ENCODE assay signal across 8 cellular contexts in the genomic region with DNA sequence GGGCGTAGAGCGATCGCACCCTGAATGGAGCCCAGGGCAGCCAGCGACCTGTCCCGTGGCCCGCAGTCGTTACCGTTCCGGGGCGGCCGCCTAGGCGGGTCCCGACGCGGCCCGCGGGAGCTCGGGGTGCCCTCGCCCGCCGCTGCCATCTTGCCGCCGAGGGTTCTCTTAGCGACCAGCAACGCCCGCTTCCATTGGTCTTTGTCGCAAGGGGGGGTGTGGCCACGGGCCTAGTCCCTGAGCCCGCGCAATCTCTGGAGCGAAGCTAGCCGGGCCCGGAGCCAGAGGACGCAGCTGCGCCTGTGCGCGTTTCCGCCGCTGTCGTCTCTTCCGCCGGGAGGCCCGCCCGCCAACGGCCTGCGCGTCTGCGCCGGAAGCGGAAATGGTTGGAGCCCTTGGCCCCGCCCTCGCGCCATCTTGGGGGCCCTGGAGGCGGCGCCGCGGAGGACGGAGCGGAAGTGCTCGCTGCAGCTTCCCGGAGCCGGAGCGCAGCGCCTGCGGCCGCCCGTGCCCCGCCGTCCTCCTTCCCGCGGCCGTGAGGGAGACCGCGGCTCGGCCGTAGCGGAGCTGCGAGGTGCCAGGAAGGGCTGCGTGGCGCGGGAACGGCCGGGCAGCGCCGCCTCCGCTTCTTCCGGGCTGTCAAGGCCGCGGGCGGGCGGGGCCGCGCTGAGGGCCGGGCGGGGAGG. TPM values are rescaled to one million over a fixed set of nuclear protein-coding genes. Genes with fewer than 3 reads are reported as not detected.
A peak's percentile ranks its signal among the peaks of the same experiment; 100 is the strongest.
DNase-seq lines count a peak whose midpoint lies in the region; ATAC-seq and TF ChIP-seq lines count a peak whose summit lies in the region.

MORN1 (minus strand) TSS at position 170 of the 686 bp plus-strand sequence; CDS start at position 149, 21 bp downstream.
A gene with protein sequence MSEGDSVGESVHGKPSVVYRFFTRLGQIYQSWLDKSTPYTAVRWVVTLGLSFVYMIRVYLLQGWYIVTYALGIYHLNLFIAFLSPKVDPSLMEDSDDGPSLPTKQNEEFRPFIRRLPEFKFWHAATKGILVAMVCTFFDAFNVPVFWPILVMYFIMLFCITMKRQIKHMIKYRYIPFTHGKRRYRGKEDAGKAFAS (plus strand): TSS at position 457 of the 686 bp plus-strand sequence. CDS start 3,950 bp downstream, outside the sequence.

- H3K4me3 ChIP-seq in SK-N-SH (ENCODE audit: low read depth in 2 of 2, low read length in 1 of 2) = peak within 1 kb of the TSS; percentile 88 to 97

- no peaks in the 10 kb centered on the region for H3K9me3 Mint-ChIP-seq in activated naive CD4-positive, alpha-beta T cell treated with anti-CD3 and anti-CD28 coated beads, Interleukin-2, amount 50 U/mL, for 72 hours

- peak within 1 kb of the TSS; percentile 93 for H2AFZ ChIP-seq in SK-N-SH (ENCODE audit: low read depth)

- DNase-seq in GM10248 (ENCODE audit: extremely low spot score) (peak; percentile 99), NCI-H1092 (lab: John Stamatoyannopoulos, UW) (peak; percentile 94), SK-N-SH (peak; percentile 99), globus pallidus (ENCODE audit: low spot score) (peak; percentile 98), non-pigmented ciliary epithelial cell (ENCODE audit: low read depth) (peak; percentile 89), superior temporal gyrus (ENCODE audit: extremely low spot score) (peak; percentile 99)
- peak; percentile 98 to 99 for DNase-seq in activated naive CD4-positive, alpha-beta T cell treated with anti-CD3 and anti-CD28 coated beads, Interleukin-2, amount 50 U/mL, for 72 hours (ENCODE audit: low spot score in 2 of 2)

- H3K4me2 ChIP-seq in SK-N-SH = peak within 1 kb of the TSS; percentile 95

- TF ChIP-seq RAD21 in SK-N-SH (IDR thresholded peaks at IDR 0.05; ENCODE audit: low read length) = no peak

- H3K9me3 ChIP-seq in SK-N-SH = no peaks in the 10 kb centered on the region

- CTCF ChIA-PET in GM10248 (lab: Yijun Ruan, JAX) = interaction anchor here (0.8 to 1.9 kb wide), 10 partner anchors 8 to 196 kb away, joined by 3 to 15 read pairs (median 4); partner anchors contain the start of gene FAAP20
- CTCF ChIA-PET in SK-N-SH (lab: Yijun Ruan, JAX) = interaction anchor here (0.6 to 7.8 kb wide), 6 partner anchors 9 to 218 kb away, joined by 3 to 64 read pairs (median 6); partner anchors contain the start of gene FAAP20

- no CpG with 5 or more reads among the region's 95 CpGs for WGBS in SK-N-SH (ENCODE audit: low lambda C conversion rate)

- H3K9me2 ChIP-seq in SK-N-SH = no peaks in the 10 kb centered on the region

- H4K20me1 ChIP-seq in SK-N-SH (ENCODE audit: insufficient read depth) = peaks cover 35% of the 10 kb centered on the region

- TF ChIP-seq CTCF in GM10248 (IDR thresholded peaks at IDR 0.05; ENCODE audit: control extremely low read depth, extremely low read depth, low read depth, missing control alignments) (no peak), SK-N-SH (IDR thresholded peaks at IDR 0.05) (no peak)

- peaks cover 8 to 51% of the 10 kb centered on the region in 2 experiments for H3K36me3 ChIP-seq in SK-N-SH (replicated peaks in 1 of 2; ENCODE audit: control insufficient read depth in 1 of 2, insufficient read depth in 2 of 2, low read length in 1 of 2)

- POLR2A ChIA-PET in GM10248 (lab: Yijun Ruan, JAX) (interaction anchor here (0.6 to 1.0 kb wide), 4 partner anchors 16 to 995 kb away, joined by 3 to 9 read pairs (median 4); partner anchors contain the start of gene PEX10), SK-N-SH (lab: Yijun Ruan, JAX) (interaction anchor here (0.7 to 1.2 kb wide), 8 partner anchors 10 to 1405 kb away, joined by 3 to 6 read pairs (median 4); partner anchors contain the start of genes FAAP20, LRRC47 and PANK4)

- TF ChIP-seq EP300 in SK-N-SH (IDR thresholded peaks at IDR 0.05; ENCODE audit: borderline replicate concordance in 1 of 2, low read depth in 1 of 2, low read length in 1 of 2) = no peak; a peak in 1 of 4 replicates

- peaks cover 0 to 24% of the 10 kb centered on the region in 2 experiments; a peak in 2 of 4 replicates for H3K4me1 ChIP-seq in SK-N-SH (ENCODE audit: control insufficient read depth in 1 of 2, insufficient read depth in 2 of 2, low read depth in 1 of 2, low read length in 1 of 2)

- peak; percentile 95 for ATAC-seq in HG02610 (IDR thresholded peaks at IDR 0.05; ENCODE audit: unreplicated experiment)
- peak; percentile 99 for ATAC-seq in activated naive CD4-positive, alpha-beta T cell treated with anti-CD3 and anti-CD28 coated beads, Interleukin-2, amount 50 U/mL, for 72 hours

- peak within 1 kb of the TSS; percentile 88 for H3K9ac ChIP-seq in SK-N-SH

- peak within 1 kb of the TSS; percentile 56 to 76; a peak in 3 of 4 replicates for H3K27ac ChIP-seq in SK-N-SH (ENCODE audit: low read depth in 2 of 2, low read length in 1 of 2)

- H3K27me3 ChIP-seq in SK-N-SH (ENCODE audit: insufficient read depth) = no peaks in the 10 kb centered on the region

- no peaks in the 10 kb centered on the region for H3F3A ChIP-seq in SK-N-SH (replicated peaks; ENCODE audit: insufficient read depth)

- H3K27ac Mint-ChIP-seq in activated naive CD4-positive, alpha-beta T cell treated with anti-CD3 and anti-CD28 coated beads, Interleukin-2, amount 50 U/mL, for 72 hours = peak within 1 kb of the TSS; percentile 83 to 97

- peaks cover 12% of the 10 kb centered on the region in 2 donors for H3K36me3 Mint-ChIP-seq in activated naive CD4-positive, alpha-beta T cell treated with anti-CD3 and anti-CD28 coated beads, Interleukin-2, amount 50 U/mL, for 72 hours

- peaks cover 64% of the 10 kb centered on the region for H3K79me2 ChIP-seq in SK-N-SH (ENCODE audit: insufficient read depth)

TF ChIP-seq in SK-N-SH, 30 proteins besides CTCF, POLR2A, EP300 and RAD21 (continues in another document):
- TF ChIP-seq JUND (IDR thresholded peaks at IDR 0.05) = no peak
- peak; percentile 94 for TF ChIP-seq GABPA (IDR thresholded peaks at IDR 0.05; ENCODE audit: low read depth)
- 0 out of 2 replicates have a peak, but pooled peaks have one; percentile 43 for TF ChIP-seq FOXM1 (IDR thresholded peaks at IDR 0.05; ENCODE audit: low read depth)
- no peak for TF ChIP-seq RCOR1 (IDR thresholded peaks at IDR 0.05; ENCODE audit: low read length)
- TF ChIP-seq RXRA (IDR thresholded peaks at IDR 0.05; ENCODE audit: borderline replicate concordance, low read depth) = no peak
- no peak for TF ChIP-seq FOSL2 (IDR thresholded peaks at IDR 0.05; ENCODE audit: borderline replicate concordance, low read depth)
- peak; percentile 33; the same call in 1 of the 2 replicates for TF ChIP-seq TCF12 (IDR thresholded peaks at IDR 0.05)
- peak; percentile 64 for TF ChIP-seq TAF1 (IDR thresholded peaks at IDR 0.05; ENCODE audit: borderline replicate concordance, low read depth, low read length)
- TF ChIP-seq, protein P1, sequence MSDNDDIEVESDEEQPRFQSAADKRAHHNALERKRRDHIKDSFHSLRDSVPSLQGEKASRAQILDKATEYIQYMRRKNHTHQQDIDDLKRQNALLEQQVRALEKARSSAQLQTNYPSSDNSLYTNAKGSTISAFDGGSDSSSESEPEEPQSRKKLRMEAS (IDR thresholded peaks at IDR 0.05; ENCODE audit: low read depth) = no peak
- no peak for TF ChIP-seq SMC3 (IDR thresholded peaks at IDR 0.05; ENCODE audit: low read depth, low read length)
- TF ChIP-seq, protein P2, sequence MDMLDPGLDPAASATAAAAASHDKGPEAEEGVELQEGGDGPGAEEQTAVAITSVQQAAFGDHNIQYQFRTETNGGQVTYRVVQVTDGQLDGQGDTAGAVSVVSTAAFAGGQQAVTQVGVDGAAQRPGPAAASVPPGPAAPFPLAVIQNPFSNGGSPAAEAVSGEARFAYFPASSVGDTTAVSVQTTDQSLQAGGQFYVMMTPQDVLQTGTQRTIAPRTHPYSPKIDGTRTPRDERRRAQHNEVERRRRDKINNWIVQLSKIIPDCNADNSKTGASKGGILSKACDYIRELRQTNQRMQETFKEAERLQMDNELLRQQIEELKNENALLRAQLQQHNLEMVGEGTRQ (IDR thresholded peaks at IDR 0.05; ENCODE audit: borderline replicate concordance, low read depth, low read length) = no peak
- TF ChIP-seq IRF3 (IDR thresholded peaks at IDR 0.05; ENCODE audit: low read depth, low read length) = peak; percentile 30; the same call in 1 of the 2 replicates
- TF ChIP-seq, protein P3, sequence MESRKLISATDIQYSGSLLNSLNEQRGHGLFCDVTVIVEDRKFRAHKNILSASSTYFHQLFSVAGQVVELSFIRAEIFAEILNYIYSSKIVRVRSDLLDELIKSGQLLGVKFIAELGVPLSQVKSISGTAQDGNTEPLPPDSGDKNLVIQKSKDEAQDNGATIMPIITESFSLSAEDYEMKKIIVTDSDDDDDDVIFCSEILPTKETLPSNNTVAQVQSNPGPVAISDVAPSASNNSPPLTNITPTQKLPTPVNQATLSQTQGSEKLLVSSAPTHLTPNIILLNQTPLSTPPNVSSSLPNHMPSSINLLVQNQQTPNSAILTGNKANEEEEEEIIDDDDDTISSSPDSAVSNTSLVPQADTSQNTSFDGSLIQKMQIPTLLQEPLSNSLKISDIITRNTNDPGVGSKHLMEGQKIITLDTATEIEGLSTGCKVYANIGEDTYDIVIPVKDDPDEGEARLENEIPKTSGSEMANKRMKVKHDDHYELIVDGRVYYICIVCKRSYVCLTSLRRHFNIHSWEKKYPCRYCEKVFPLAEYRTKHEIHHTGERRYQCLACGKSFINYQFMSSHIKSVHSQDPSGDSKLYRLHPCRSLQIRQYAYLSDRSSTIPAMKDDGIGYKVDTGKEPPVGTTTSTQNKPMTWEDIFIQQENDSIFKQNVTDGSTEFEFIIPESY (IDR thresholded peaks at IDR 0.05; ENCODE audit: borderline replicate concordance, low read depth) = no peak

RNA-seq across cellular contexts. Expression of gene MORN1, which starts in this region (rescaled TPM):
- 13.7 and 16.3 TPM in 2 replicates for polyA plus RNA-seq in SK-N-SH (2012; rRNA removed)
- 9.6 and 10.3 TPM in 2 replicates for polyA plus RNA-seq in SK-N-SH (2012; cell fraction: cytosol; rRNA removed)
- 35.5 and 38.1 TPM in 2 replicates for polyA plus RNA-seq in SK-N-SH (2012; cell fraction: nucleus; rRNA removed)
- total RNA-seq in activated naive CD4-positive, alpha-beta T cell treated with anti-CD3 and anti-CD28 coated beads, Interleukin-2, amount 50 U/mL, for 72 hours = 1 to 10 TPM; 2.0 to 5.7 TPM

RNA-seq across cellular contexts. Expression of the second gene that starts in this region (rescaled TPM):
- polyA plus RNA-seq in SK-N-SH (2012; rRNA removed) = 181 and 189 TPM in 2 replicates
- 176 and 236 TPM in 2 replicates for polyA plus RNA-seq in SK-N-SH (2012; cell fraction: cytosol; rRNA removed)
- polyA plus RNA-seq in SK-N-SH (2012; cell fraction: nucleus; rRNA removed) = 214 and 301 TPM in 2 replicates
- 100 to 1,000 TPM; 102 to 135 TPM for total RNA-seq in activated naive CD4-positive, alpha-beta T cell treated with anti-CD3 and anti-CD28 coated beads, Interleukin-2, amount 50 U/mL, for 72 hours

Comparison
In these comparisons a context has a peak if more than half of its experiments do, and no peak if none do; other contexts are left out.
1. Peak in every context shown above with its lines: DNase-seq, ATAC-seq, H3K4me3 ChIP-seq and H3K27ac ChIP-seq.